8 cellular contexts compared by ENCODE assay signal in the genomic region with DNA sequence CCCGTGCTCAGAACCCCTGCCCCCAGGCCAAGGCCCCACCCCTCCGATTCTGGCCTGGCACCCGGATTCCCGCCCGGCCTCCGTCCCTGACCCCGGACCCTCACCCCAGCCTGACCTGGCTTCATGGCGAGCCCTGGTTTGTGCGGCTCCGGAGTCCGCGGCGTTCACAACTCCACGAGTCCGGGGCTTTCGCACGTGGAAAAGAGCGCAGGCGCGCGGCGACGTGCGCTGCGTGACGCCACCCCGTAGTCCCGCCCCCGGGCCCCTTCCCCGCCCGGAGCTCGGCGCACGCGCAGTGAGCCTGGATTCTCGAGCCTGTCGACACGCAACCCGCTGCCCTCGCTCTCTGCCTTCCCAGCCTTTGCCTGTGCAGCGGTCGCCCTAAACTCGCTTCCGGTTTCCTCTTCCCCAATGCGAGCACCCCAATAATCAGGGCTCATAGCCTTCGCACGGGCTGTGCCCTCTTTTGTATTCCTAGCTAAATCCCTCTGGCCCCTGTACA. TPM values are rescaled to one million over a fixed set of nuclear protein-coding genes. Genes with fewer than 3 reads are reported as not detected.
A peak's percentile ranks its signal among the peaks of the same experiment; 100 is the strongest.
DNase-seq lines count a peak whose midpoint lies in the region; ATAC-seq lines count a peak whose summit lies in the region.

A gene (minus strand): TSS at position 204 of the 502 bp plus-strand sequence. CDS start 79 bp downstream, at position 125.

- H3K27me3 ChIP-seq in endocrine pancreas (ENCODE audit: control insufficient read depth, insufficient read depth, low read length) = no peaks in the 10 kb centered on the region

- H3K27ac ChIP-seq in mesodermal cell (ENCODE audit: low read depth, low read length, severe bottlenecking) = peak within 1 kb of the TSS; percentile 77

- H3K9ac ChIP-seq in endocrine pancreas (ENCODE audit: control insufficient read depth, insufficient read depth, low read length) = peak within 1 kb of the TSS; percentile 86

- 0% methylated on average over 36 to 46 of the region's 47 CpGs for WGBS in mesodermal cell (ENCODE audit: insufficient coverage in 2 of 2), 2 experiments

- peak; percentile 99 for DNase-seq in COLO829 (ENCODE audit: low spot score)
- peak in 75 of 76 experiments; percentile 42 to 99 (median 96) for DNase-seq in HUDEP-2 (lab: John Stamatoyannopoulos, UW; ENCODE audit: unreplicated experiment in 76 of 76)
- peak; percentile 87 for DNase-seq in NOMO-1 treated with dmso at 0.1 percent for 144 hours (lab: John Stamatoyannopoulos, UW; ENCODE audit: unreplicated experiment)
- peak; percentile 91 for DNase-seq in activated CD8-positive, alpha-beta memory T cell treated with anti-CD3 and anti-CD28 coated beads, Interleukin-2, amount 50 U/mL, for 1 hour (ENCODE audit: extremely low read depth)
- peak; percentile 93 to 96 for DNase-seq in stimulated activated CD8-positive, alpha-beta memory T cell treated with anti-CD3 and anti-CD28 coated beads, Interleukin-15, amount 100 ng/mL, for 4 hours (ENCODE audit: low read depth in 2 of 2)

- H3K9me3 ChIP-seq in endocrine pancreas (ENCODE audit: control insufficient read depth, low read length) = no peaks in the 10 kb centered on the region
- H3K9me3 ChIP-seq in mesodermal cell (ENCODE audit: control insufficient read depth, low read length) = no peaks in the 10 kb centered on the region

- H3K4me3 ChIP-seq in endocrine pancreas (ENCODE audit: control insufficient read depth, insufficient read depth, low read length) = peak within 1 kb of the TSS; percentile 79
- H3K4me3 ChIP-seq in mesodermal cell (ENCODE audit: extremely low read depth, insufficient read depth, low read length, poor library complexity, severe bottlenecking) = peak within 1 kb of the TSS; percentile 89

- ATAC-seq in GM21367 (IDR thresholded peaks at IDR 0.05; ENCODE audit: unreplicated experiment) = peak; percentile 66

- H3K4me1 ChIP-seq in endocrine pancreas (ENCODE audit: control insufficient read depth, insufficient read depth, low read length) (no peaks in the 10 kb centered on the region), mesodermal cell (ENCODE audit: control insufficient read depth, insufficient read depth, low read length, poor library complexity, severe bottlenecking) (peaks cover 28% of the 10 kb centered on the region)

- H3K36me3 ChIP-seq in endocrine pancreas (ENCODE audit: control insufficient read depth, insufficient read depth, low read length) (no peaks in the 10 kb centered on the region), mesodermal cell (ENCODE audit: control insufficient read depth, insufficient read depth, low read length) (peaks cover 4% of the 10 kb centered on the region)

RNA-seq across cellular contexts. Expression of the gene that starts here (rescaled TPM):
- 269 TPM for polyA plus RNA-seq in mesodermal cell (2013, experiment 1 of 2)
- 261 TPM for polyA plus RNA-seq in mesodermal cell (2013, experiment 2 of 2)

Comparison
In these comparisons a context has a peak if more than half of its experiments do, and no peak if none do; other contexts are left out.
1. Peak in every context shown above with its lines: DNase-seq, ATAC-seq, H3K4me3 ChIP-seq and H3K27ac ChIP-seq.